10 cellular contexts compared by ENCODE assay signal in genomic region chr4:65669008-65669971, GRCh38. TPM values are rescaled to one million over a fixed set of nuclear protein-coding genes. Genes with fewer than 3 reads are reported as not detected.
DNase-seq lines count a peak whose midpoint lies in the region; TF ChIP-seq lines count a peak whose summit lies in the region.
"Had no signal": no experiment of that assay in that cellular context is flagged by ENCODE, and none has a peak within 500 bp of the region (broad histone marks: within the 10 kb centered on the region; RNA-seq: fewer than 3 reads in every experiment).

No MANE protein-coding gene starts in this region.

- H3K27ac Mint-ChIP-seq in osteocyte (ENCODE audit: unreplicated experiment) = peak overlapping the region; percentile 97

- H3K4me3 ChIP-seq in AG10803 (ENCODE audit: low read length) = peak overlapping the region; percentile 53
- peak overlapping the region; percentile 69 for H3K4me3 ChIP-seq in fibroblast of pulmonary artery (replicated peaks; ENCODE audit: low read depth, low read length)

- no peak for TF ChIP-seq CTCF in AG10803 (conservative IDR thresholded peaks at IDR 0.05; ENCODE audit: low read length)
- no peak for TF ChIP-seq CTCF in fibroblast of pulmonary artery (IDR thresholded peaks at IDR 0.05; ENCODE audit: low read length, missing control alignments)
- no peak for TF ChIP-seq CTCF in osteocyte (IDR thresholded peaks at IDR 0.05)

- DNase-seq in AG10803 (ENCODE audit: low read depth) (peak; percentile 0), NCI-H69 (lab: John Stamatoyannopoulos, UW) (peak; percentile 66), fibroblast of pulmonary artery (ENCODE audit: low read depth) (peak; percentile 47), osteocyte (ENCODE audit: extremely low spot score, unreplicated experiment) (peak; percentile 85), SKM-1 treated with dmso at 0.1 percent for 144 hours (lab: John Stamatoyannopoulos, UW; ENCODE audit: unreplicated experiment) (no peak), NCI-H748 treated with DMSO at 0.1 percent for 48 hours (lab: John Stamatoyannopoulos, UW) (no peak), NCI-H146 (lab: John Stamatoyannopoulos, UW) (no peak)
- no peak for DNase-seq in stimulated activated CD4-positive, alpha-beta T cell treated with anti-CD3 and anti-CD28 coated beads, Interleukin-1b, Interleukin-23, amount 100 ng/mL, for 48 hours
- DNase-seq: effector CD8-positive, alpha-beta T cell had no signal

- H3K36me3 Mint-ChIP-seq in osteocyte (ENCODE audit: unreplicated experiment) = peaks cover 12% of the 10 kb centered on the region

- H3K4me3 Mint-ChIP-seq in osteocyte (ENCODE audit: unreplicated experiment) = peak overlapping the region; percentile 95

- H3K27me3 Mint-ChIP-seq in osteocyte (ENCODE audit: unreplicated experiment) = no peaks in the 10 kb centered on the region

- no peaks in the 10 kb centered on the region for H3K9me3 Mint-ChIP-seq in osteocyte (ENCODE audit: unreplicated experiment)

- peaks cover 49% of the 10 kb centered on the region for H3K4me1 Mint-ChIP-seq in osteocyte (ENCODE audit: unreplicated experiment)

RNA-seq across cellular contexts. Expression of gene EPHA5, which starts 1.0 kb away (rescaled TPM):
- total RNA-seq in osteocyte = 137 and 149 TPM in 2 replicates
- total RNA-seq: T-helper 1 cell treated with Interleukin-12 subunit alpha and Interleukin-12 subunit beta and Interleukin-4 antibody, amounts not matched to agents 30 ng/mL and 1 ng/mL, for 36 hours had no signal

Comparison
In these comparisons a context has a peak if more than half of its experiments do, and no peak if none do; other contexts are left out.
1. DNase-seq: peak in AG10803 (single experiment), NCI-H69 (single experiment), fibroblast of pulmonary artery (single experiment) and osteocyte (single experiment); none in stimulated activated CD4-positive, alpha-beta T cell treated with anti-CD3 and anti-CD28 coated beads, Interleukin-1b, Interleukin-23, amount 100 ng/mL, for 48 hours (single experiment), SKM-1 treated with dmso at 0.1 percent for 144 hours (single experiment), NCI-H748 treated with DMSO at 0.1 percent for 48 hours (single experiment) and NCI-H146 (single experiment).